18 cellular contexts compared by ENCODE assay signal in the genomic region with DNA sequence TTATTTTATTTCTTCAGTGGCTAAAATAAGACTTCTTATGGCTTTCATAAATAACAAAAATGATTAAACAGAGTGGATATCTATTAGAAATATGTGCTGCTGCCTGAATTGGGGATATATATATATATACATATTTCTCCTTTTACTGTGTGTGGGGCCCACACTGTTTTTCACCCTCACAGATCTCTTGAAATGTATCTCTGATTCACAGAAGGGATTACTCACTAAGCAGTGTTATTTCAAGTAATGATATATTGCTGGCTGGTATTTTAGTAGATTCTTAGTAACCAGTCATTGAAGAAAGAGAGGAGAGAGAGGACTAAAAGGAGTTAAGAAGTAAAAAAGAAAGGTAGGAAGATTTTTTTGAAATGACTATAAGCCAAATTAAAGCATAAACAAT.
DNase-seq lines count a peak whose midpoint lies in the region; ATAC-seq and TF ChIP-seq lines count a peak whose summit lies in the region.
"Had no signal": no experiment of that assay in that cellular context is flagged by ENCODE, and none has a peak within 500 bp of the region (broad histone marks: within the 10 kb centered on the region; RNA-seq: fewer than 3 reads in every experiment).

No MANE protein-coding gene starts in this region.

- H3K36me3 ChIP-seq in PC-3 (ENCODE audit: low read depth, low read length) (no peaks in the 10 kb centered on the region), mesenchymal stem cell (ENCODE audit: control insufficient read depth in 1 of 2, insufficient read depth in 2 of 2, low read depth in 1 of 2, low read length in 2 of 2) (no peaks in the 10 kb centered on the region), endodermal cell (ENCODE audit: control insufficient read depth, insufficient read depth, low read length) (no peaks in the 10 kb centered on the region), trophoblast cell (ENCODE audit: control insufficient read depth in 1 of 2, insufficient read depth in 2 of 2, low read length in 2 of 2) (no peaks in the 10 kb centered on the region)
- H3K36me3 ChIP-seq: sigmoid colon had no signal

- no peak overlapping the region for H4K12ac ChIP-seq in trophoblast cell (ENCODE audit: low read depth, low read length)

- H2BK120ac ChIP-seq in mesenchymal stem cell (ENCODE audit: low read depth, low read length), result no peak overlapping the region
- no peak overlapping the region for H2BK120ac ChIP-seq in trophoblast cell (ENCODE audit: insufficient read depth, low read length, poor library complexity)

- H3K79me2 ChIP-seq in PC-3 (ENCODE audit: low read length) (no peaks in the 10 kb centered on the region), trophoblast cell (ENCODE audit: control insufficient read depth, insufficient read depth, low read length, poor library complexity) (no peaks in the 10 kb centered on the region)

- no peaks in the 10 kb centered on the region for H3F3A ChIP-seq in PC-3 (ENCODE audit: low read length, unreplicated experiment)

- H3K4me1 ChIP-seq in PC-3 (ENCODE audit: insufficient read depth, low read length) (no peaks in the 10 kb centered on the region), mesenchymal stem cell (ENCODE audit: control insufficient read depth, insufficient read depth, low read depth, low read length) (peaks cover 1% of the 10 kb centered on the region), endodermal cell (ENCODE audit: control insufficient read depth, insufficient read depth, low read length) (no peaks in the 10 kb centered on the region), trophoblast cell (ENCODE audit: control insufficient read depth in 1 of 2, insufficient read depth in 2 of 2, low read length in 2 of 2) (no peaks in the 10 kb centered on the region)
- H3K4me1 ChIP-seq: sigmoid colon had no signal

- no peak overlapping the region for H2BK5ac ChIP-seq in mesenchymal stem cell (ENCODE audit: low read depth, low read length, poor library complexity, severe bottlenecking)
- H2BK5ac ChIP-seq in trophoblast cell (ENCODE audit: low read depth, low read length, poor library complexity), result no peak overlapping the region

- no peaks in the 10 kb centered on the region for H4K20me1 ChIP-seq in PC-3 (ENCODE audit: low read length)

- H3K9me3 Mint-ChIP-seq in endodermal cell, result no peaks in the 10 kb centered on the region
- H3K9me3 Mint-ChIP-seq: activated CD4-positive, alpha-beta memory T cell treated with anti-CD3 and anti-CD28 coated beads for 36 hours; activated naive CD8-positive, alpha-beta T cell treated with anti-CD3 and anti-CD28 coated beads for 36 hours; activated T-cell treated with anti-CD3 and anti-CD28 coated beads, Interleukin-2, amount 50 U/mL, for 4 hours had no signal

- no peaks in the 10 kb centered on the region for H3K27me3 Mint-ChIP-seq in endodermal cell (ENCODE audit: insufficient read depth)
- H3K27me3 Mint-ChIP-seq: B cell had no signal

- no TSS peak for BruUV-seq in PC-3 (replicated peaks; lab: Mats Ljungman, UMichigan)

- CTCF ChIA-PET in PC-3 (lab: Charles Lee), result no interaction called here

- H2AFZ ChIP-seq in PC-3 (ENCODE audit: low read length) (no peak overlapping the region), mesenchymal stem cell (ENCODE audit: low read depth, low read length) (no peak overlapping the region), trophoblast cell (ENCODE audit: insufficient read depth, low read length, poor library complexity) (no peak overlapping the region)

- POLR2A ChIA-PET in PC-3 (lab: Charles Lee; ENCODE audit: unreplicated experiment), result no interaction called here

- H3K4me3 Mint-ChIP-seq in endodermal cell, result no peak overlapping the region
- H3K4me3 Mint-ChIP-seq: activated CD4-positive, alpha-beta memory T cell treated with anti-CD3 and anti-CD28 coated beads for 36 hours; activated naive CD8-positive, alpha-beta T cell treated with anti-CD3 and anti-CD28 coated beads for 36 hours; activated T-cell treated with anti-CD3 and anti-CD28 coated beads, Interleukin-2, amount 50 U/mL, for 4 hours; B cell; mesothelial cell of epicardium had no signal

- TF ChIP-seq CTCF in PC-3 (conservative IDR thresholded peaks at IDR 0.05; ENCODE audit: low read depth, low read length) (no peak), choroid plexus epithelial cell (conservative IDR thresholded peaks at IDR 0.05; ENCODE audit: low read depth, low read length) (no peak), endodermal cell (conservative IDR thresholded peaks at IDR 0.05) (no peak)

- H3K4me2 ChIP-seq in PC-3 (ENCODE audit: low read length), result no peak overlapping the region
- H3K4me2 ChIP-seq in mesenchymal stem cell (ENCODE audit: low read length, poor library complexity, severe bottlenecking), result no peak overlapping the region
- H3K4me2 ChIP-seq in trophoblast cell (ENCODE audit: low read length), result no peak overlapping the region

- no peaks in the 10 kb centered on the region for H3K9me2 ChIP-seq in PC-3 (replicated peaks; ENCODE audit: low read length)

- H3K4me3 ChIP-seq in PC-3 (ENCODE audit: low read length) (no peak overlapping the region), choroid plexus epithelial cell (ENCODE audit: low read depth, low read length) (no peak overlapping the region), mesenchymal stem cell (ENCODE audit: insufficient read depth in 1 of 2, low read depth in 1 of 2, low read length in 2 of 2) (no peak overlapping the region), endodermal cell (ENCODE audit: low read length) (no peak overlapping the region), trophoblast cell (ENCODE audit: low read depth, low read length) (no peak overlapping the region)
- H3K4me3 ChIP-seq: sigmoid colon had no signal

- H3K14ac ChIP-seq in mesenchymal stem cell (ENCODE audit: low read length in 2 of 2), result no peak overlapping the region
- H3K14ac ChIP-seq in trophoblast cell (ENCODE audit: low read length), result no peak overlapping the region

- H2BK12ac ChIP-seq in mesenchymal stem cell (ENCODE audit: low read length in 2 of 2) (no peak overlapping the region), trophoblast cell (ENCODE audit: low read length) (no peak overlapping the region)

- no peaks in the 10 kb centered on the region for H3K4me1 Mint-ChIP-seq in endodermal cell
- H3K4me1 Mint-ChIP-seq: activated naive CD8-positive, alpha-beta T cell treated with anti-CD3 and anti-CD28 coated beads for 36 hours; B cell had no signal

- H3K79me1 ChIP-seq in mesenchymal stem cell (replicated peaks; ENCODE audit: low read length, poor library complexity, severe bottlenecking) (no peaks in the 10 kb centered on the region), trophoblast cell (ENCODE audit: low read length) (no peaks in the 10 kb centered on the region)

- H3K9ac ChIP-seq in PC-3 (ENCODE audit: low read length) (no peak overlapping the region), mesenchymal stem cell (ENCODE audit: low read length) (peak overlapping the region; percentile 50), endodermal cell (ENCODE audit: extremely low read depth, low read length, poor library complexity, severe bottlenecking) (no peak overlapping the region), trophoblast cell (ENCODE audit: low read length) (no peak overlapping the region)

- no peak overlapping the region for H2BK15ac ChIP-seq in mesenchymal stem cell (ENCODE audit: low read depth, poor library complexity, severe bottlenecking)

- no peak overlapping the region for H4K91ac ChIP-seq in mesenchymal stem cell (ENCODE audit: low read length)
- no peak overlapping the region for H4K91ac ChIP-seq in trophoblast cell (ENCODE audit: low read depth, low read length)

- DNase-seq in AG20443 (ENCODE audit: low spot score), result peak; percentile 47
- DNase-seq in PC-3, result peak; percentile 62
- peak; percentile 58 for DNase-seq in choroid plexus epithelial cell (ENCODE audit: low read depth)
- peak; percentile 46 for DNase-seq in mesenchymal stem cell
- no peak for DNase-seq in sciatic nerve (ENCODE audit: low spot score)
- DNase-seq in endodermal cell, result no peak
- DNase-seq in Right ventricle myocardium superior, result no peak
- DNase-seq in trophoblast cell, result no peak
- DNase-seq: activated CD4-positive, alpha-beta memory T cell treated with anti-CD3 and anti-CD28 coated beads for 36 hours; activated naive CD8-positive, alpha-beta T cell treated with anti-CD3 and anti-CD28 coated beads for 36 hours; activated T-cell treated with anti-CD3 and anti-CD28 coated beads, Interleukin-2, amount 50 U/mL, for 4 hours; Karpas-422; NCI-H1105; sigmoid colon; stimulated activated CD4-positive, alpha-beta T cell treated with anti-CD3 and anti-CD28 coated beads, Interleukin-4, amount 100 ng/mL, for 1 hour had no signal

- H3K23ac ChIP-seq in mesenchymal stem cell (ENCODE audit: low read length in 2 of 2) (no peak overlapping the region), trophoblast cell (ENCODE audit: low read length) (no peak overlapping the region)

- ATAC-seq in PC-3, result peak; percentile 52
- no peak for ATAC-seq in sciatic nerve
- ATAC-seq in Right ventricle myocardium superior (ENCODE audit: poor library complexity), result no peak
- ATAC-seq: activated T-cell treated with anti-CD3 and anti-CD28 coated beads, Interleukin-2, amount 50 U/mL, for 4 hours; Panc1 had no signal

- H3K9me3 ChIP-seq in PC-3 (ENCODE audit: low read length) (no peaks in the 10 kb centered on the region), mesenchymal stem cell (ENCODE audit: control insufficient read depth, low read length) (no peaks in the 10 kb centered on the region), endodermal cell (ENCODE audit: control insufficient read depth, low read length) (no peaks in the 10 kb centered on the region), trophoblast cell (ENCODE audit: insufficient read depth, low read depth, low read length) (no peaks in the 10 kb centered on the region)
- H3K9me3 ChIP-seq: sigmoid colon had no signal

- no peak overlapping the region for H2AK5ac ChIP-seq in mesenchymal stem cell (ENCODE audit: low read length, severe bottlenecking)
- H2AK5ac ChIP-seq in trophoblast cell (ENCODE audit: low read length), result no peak overlapping the region

- no peak overlapping the region for H3K4ac ChIP-seq in mesenchymal stem cell (ENCODE audit: low read depth in 1 of 2, low read length in 2 of 2)
- H3K4ac ChIP-seq in trophoblast cell (ENCODE audit: low read depth, low read length), result no peak overlapping the region

- no peaks in the 10 kb centered on the region for H3K27me3 ChIP-seq in PC-3 (ENCODE audit: low read length)
- H3K27me3 ChIP-seq in mesenchymal stem cell (ENCODE audit: control insufficient read depth in 1 of 2, insufficient read depth in 1 of 2, low read length in 2 of 2), result no peaks in the 10 kb centered on the region
- H3K27me3 ChIP-seq in endodermal cell (ENCODE audit: control insufficient read depth, insufficient read depth, low read length, poor library complexity, severe bottlenecking), result no peaks in the 10 kb centered on the region
- no peaks in the 10 kb centered on the region for H3K27me3 ChIP-seq in trophoblast cell (ENCODE audit: insufficient read depth, low read length)
- H3K27me3 ChIP-seq: sigmoid colon had no signal

- intact Hi-C loops in PC-3 (cut with micrococcal nuclease) (no loop called here), sciatic nerve (cut with DNase I) (no loop called here), Right ventricle myocardium superior (cut with DNase I) (no loop called here)

- no peak overlapping the region for H3K27ac ChIP-seq in PC-3 (ENCODE audit: low read length)
- H3K27ac ChIP-seq in mesenchymal stem cell (ENCODE audit: low read length, poor library complexity, severe bottlenecking), result no peak overlapping the region
- H3K27ac ChIP-seq in endodermal cell (ENCODE audit: low read depth, low read length), result no peak overlapping the region
- no peak overlapping the region for H3K27ac ChIP-seq in trophoblast cell (ENCODE audit: low read depth, low read length)
- H3K27ac ChIP-seq: sigmoid colon had no signal

- H4K8ac ChIP-seq in mesenchymal stem cell (ENCODE audit: low read length) (no peak overlapping the region), trophoblast cell (ENCODE audit: low read depth, low read length) (no peak overlapping the region)

- no peaks in the 10 kb centered on the region for H3K36me3 Mint-ChIP-seq in endodermal cell (ENCODE audit: low read depth)
- H3K36me3 Mint-ChIP-seq: activated CD4-positive, alpha-beta memory T cell treated with anti-CD3 and anti-CD28 coated beads for 36 hours; activated naive CD8-positive, alpha-beta T cell treated with anti-CD3 and anti-CD28 coated beads for 36 hours; mesothelial cell of epicardium had no signal

- H3K27ac Mint-ChIP-seq in endodermal cell, result no peak overlapping the region
- H3K27ac Mint-ChIP-seq: activated CD4-positive, alpha-beta memory T cell treated with anti-CD3 and anti-CD28 coated beads for 36 hours; activated naive CD8-positive, alpha-beta T cell treated with anti-CD3 and anti-CD28 coated beads for 36 hours; B cell; mesothelial cell of epicardium had no signal

- H3K18ac ChIP-seq in mesenchymal stem cell (ENCODE audit: low read depth in 1 of 2, low read length in 2 of 2) (no peak overlapping the region), trophoblast cell (ENCODE audit: low read length) (no peak overlapping the region)

Comparison
In these comparisons a context has a peak if more than half of its experiments do, and no peak if none do; other contexts are left out.
1. DNase-seq: peak in AG20443 (single experiment), PC-3 (single experiment), choroid plexus epithelial cell (single experiment) and mesenchymal stem cell (single experiment); none in sciatic nerve (single experiment), endodermal cell (single experiment), Right ventricle myocardium superior (single experiment) and trophoblast cell (0 of 2).